8 cellular contexts compared by ENCODE assay signal in genomic region chr7:76393116-76394031, GRCh38. TPM values are rescaled to one million over a fixed set of nuclear protein-coding genes. Genes with fewer than 3 reads are reported as not detected.
DNase-seq lines count a peak whose midpoint lies in the region; ATAC-seq and TF ChIP-seq lines count a peak whose summit lies in the region.

No MANE protein-coding gene starts in this region.

- H3K4me3 ChIP-seq in duodenal mucosa (ENCODE audit: low read depth in 1 of 2, low read length in 2 of 2) (peak overlapping the region; percentile 67 to 87), lung (peak overlapping the region; percentile 60)

- ATAC-seq in GM19372 (IDR thresholded peaks at IDR 0.05; ENCODE audit: low read depth, unreplicated experiment) = peak; percentile 77
- ATAC-seq in HG03520 (IDR thresholded peaks at IDR 0.05; ENCODE audit: unreplicated experiment) = peak; percentile 82
- ATAC-seq in lung (ENCODE audit: insufficient read depth, low FRiP score) = peak; percentile 88

- DNase-seq in CD1c-positive myeloid dendritic cell (ENCODE audit: extremely low spot score) (peak; percentile 96), NCI-H748 (lab: John Stamatoyannopoulos, UW; ENCODE audit: unreplicated experiment) (peak; percentile 93), lung (ENCODE audit: low spot score) (peak; percentile 95)
- peak; percentile 90 to 92 for DNase-seq in activated CD4-positive, alpha-beta T cell treated with anti-CD3 and anti-CD28 coated beads, Interleukin-2, amount 50 U/mL, for 48 hours
- peak; percentile 80 to 89 (median 87) for DNase-seq in stimulated activated CD4-positive, alpha-beta T cell treated with anti-CD3 and anti-CD28 coated beads, TNF-alpha, amount 100 ng/mL, for 24 hours (ENCODE audit: low read depth in 3 of 3)

- H3K36me3 ChIP-seq in duodenal mucosa (ENCODE audit: control insufficient read depth in 1 of 2, insufficient read depth in 2 of 2, low read length in 2 of 2) (no peaks in the 10 kb centered on the region), lung (ENCODE audit: control insufficient read depth in 2 of 2, insufficient read depth in 2 of 2, low read length in 2 of 2) (no peaks in the 10 kb centered on the region)

- H3K4me1 ChIP-seq in duodenal mucosa (ENCODE audit: control insufficient read depth in 1 of 2, insufficient read depth in 2 of 2, low read length in 2 of 2) = peaks cover 18 to 21% of the 10 kb centered on the region in 2 donors
- peaks cover 0 to 8% of the 10 kb centered on the region in 2 donors for H3K4me1 ChIP-seq in lung (ENCODE audit: control insufficient read depth in 2 of 2, insufficient read depth in 2 of 2, low read length in 2 of 2)

- no peaks in the 10 kb centered on the region for H3K9me3 ChIP-seq in duodenal mucosa (ENCODE audit: control insufficient read depth in 1 of 2, low read length in 2 of 2)
- H3K9me3 ChIP-seq in lung (ENCODE audit: control insufficient read depth in 2 of 2, insufficient read depth in 1 of 2, low read length in 1 of 2) = no peaks in the 10 kb centered on the region

- H3K9ac ChIP-seq in duodenal mucosa (ENCODE audit: low read depth in 1 of 2, low read length in 2 of 2) = peak overlapping the region; percentile 84 to 95

- no peaks in the 10 kb centered on the region for H3K27me3 ChIP-seq in duodenal mucosa (ENCODE audit: control insufficient read depth in 1 of 2, insufficient read depth in 2 of 2, low read length in 2 of 2)
- H3K27me3 ChIP-seq in lung (ENCODE audit: control insufficient read depth, insufficient read depth) = no peaks in the 10 kb centered on the region

- H3K27ac ChIP-seq in duodenal mucosa (ENCODE audit: low read depth, low read length) (peak overlapping the region; percentile 79), lung (ENCODE audit: low read depth in 1 of 2, low read length in 1 of 2) (peak overlapping the region; percentile 87 to 91)

- WGBS in lung, 2 donors = 2 to 4% methylated on average over 97 to 99 of the region's 99 CpGs

- TF ChIP-seq CTCF in lung (IDR thresholded peaks at IDR 0.05; ENCODE audit: control extremely low read depth, extremely low read depth) = no peak

RNA-seq across cellular contexts. Expression of gene SSC4D, which starts 16.1 kb away (rescaled TPM):
- 1 to 10 TPM in 1 of 2 donors, under 1 TPM in 1; 0.28 to 2.1 TPM for total RNA-seq in lung
- polyA plus RNA-seq in lung = 1 to 10 TPM; 1.8 to 1.9 TPM

RNA-seq across cellular contexts. Expression of gene ZP3, which starts 31.4 kb away (rescaled TPM):
- total RNA-seq in lung = 10 to 100 TPM in 1 of 2 donors, under 1 TPM in 1; 0.74 to 15.7 TPM
- 1 to 10 TPM; 1.6 to 5.2 TPM for polyA plus RNA-seq in lung

RNA-seq across cellular contexts. Expression of gene YWHAG, which starts 34.6 kb away (rescaled TPM):
- 100 to 1,000 TPM in 1 of 2 donors, 10 to 100 TPM in 1; 74.4 to 123 TPM for total RNA-seq in lung
- polyA plus RNA-seq in lung = 10 to 100 TPM; 34.3 to 91.4 TPM

Comparison
In these comparisons a context has a peak if more than half of its experiments do, and no peak if none do; other contexts are left out.
1. Peak in every context shown above with its lines: DNase-seq, ATAC-seq, H3K4me3 ChIP-seq and H3K27ac ChIP-seq.